Comparison of ENCODE assay signal across 14 cellular contexts in genomic region chr1:43711524-43712386, GRCh38. TPM values are rescaled to one million over a fixed set of nuclear protein-coding genes. Genes with fewer than 3 reads are reported as not detected.
DNase-seq lines count a peak whose midpoint lies in the region; ATAC-seq and TF ChIP-seq lines count a peak whose summit lies in the region.
"Had no signal": no experiment of that assay in that cellular context is flagged by ENCODE, and none has a peak within 500 bp of the region (broad histone marks: within the 10 kb centered on the region; RNA-seq: fewer than 3 reads in every experiment).

No MANE protein-coding gene starts in this region.

- H3K27me3 Mint-ChIP-seq in natural killer cell treated with Interleukin-12 subunit alpha and Interleukin-12 subunit beta and Interleukin-15 and Interleukin-18, amount 100 ng/mL, for 72 hours, result no peaks in the 10 kb centered on the region
- no peaks in the 10 kb centered on the region for H3K27me3 Mint-ChIP-seq in natural killer cell (ENCODE audit: low read depth in 2 of 2)

- peak overlapping the region; percentile 57 for H3K4me3 Mint-ChIP-seq in natural killer cell treated with Interleukin-12 subunit alpha and Interleukin-12 subunit beta and Interleukin-15 and Interleukin-18, amount 100 ng/mL, for 72 hours
- H3K4me3 Mint-ChIP-seq in natural killer cell, result no peak overlapping the region

- no peak for ATAC-seq in natural killer cell treated with Interleukin-12 subunit alpha and Interleukin-12 subunit beta and Interleukin-15 and Interleukin-18, amount 100 ng/mL, for 72 hours
- ATAC-seq in natural killer cell, result no peak
- ATAC-seq in HG03139 (IDR thresholded peaks at IDR 0.05; ENCODE audit: unreplicated experiment), result no peak

- H3K4me1 Mint-ChIP-seq in natural killer cell treated with Interleukin-12 subunit alpha and Interleukin-12 subunit beta and Interleukin-15 and Interleukin-18, amount 100 ng/mL, for 72 hours (ENCODE audit: low read depth in 2 of 2), result peaks cover 9 to 20% of the 10 kb centered on the region in 2 donors
- H3K4me1 Mint-ChIP-seq in natural killer cell, result peaks cover 18 to 19% of the 10 kb centered on the region in 2 donors

- DNase-seq in natural killer cell treated with Interleukin-12 subunit alpha and Interleukin-12 subunit beta and Interleukin-15 and Interleukin-18, amount 100 ng/mL, for 72 hours (ENCODE audit: low spot score), result no peak
- DNase-seq in natural killer cell (no peak), foreskin melanocyte (peak; percentile 38), GF-D8 (lab: John Stamatoyannopoulos, UW) (no peak), C1 segment of cervical spinal cord (lab: John Stamatoyannopoulos, UW) (no peak), OCI-M1 (lab: John Stamatoyannopoulos, UW) (no peak)
- DNase-seq: activated CD8-positive, alpha-beta memory T cell treated with anti-CD3 and anti-CD28 coated beads for 24 hours; adrenal gland; NCI-H82; uterus had no signal

- no peaks in the 10 kb centered on the region for H3K9me3 Mint-ChIP-seq in natural killer cell treated with Interleukin-12 subunit alpha and Interleukin-12 subunit beta and Interleukin-15 and Interleukin-18, amount 100 ng/mL, for 72 hours
- no peaks in the 10 kb centered on the region for H3K9me3 Mint-ChIP-seq in natural killer cell

- peak overlapping the region; percentile 19 for H3K4me3 ChIP-seq in WI38 (ENCODE audit: low read depth, low read length)
- H3K4me3 ChIP-seq: adrenal gland, HAP-1, prostate gland, uterus had no signal

- intact Hi-C loops in natural killer cell (cut with micrococcal nuclease), result no loop called here

- peak overlapping the region; percentile 11 to 42 for H3K27ac Mint-ChIP-seq in natural killer cell treated with Interleukin-12 subunit alpha and Interleukin-12 subunit beta and Interleukin-15 and Interleukin-18, amount 100 ng/mL, for 72 hours
- no peak overlapping the region for H3K27ac Mint-ChIP-seq in natural killer cell

- TF ChIP-seq CTCF in natural killer cell (IDR thresholded peaks at IDR 0.05) (no peak), WI38 (IDR thresholded peaks at IDR 0.05; ENCODE audit: low read depth, low read length) (no peak)

- peaks cover 12% of the 10 kb centered on the region for H3K36me3 Mint-ChIP-seq in natural killer cell treated with Interleukin-12 subunit alpha and Interleukin-12 subunit beta and Interleukin-15 and Interleukin-18, amount 100 ng/mL, for 72 hours
- H3K36me3 Mint-ChIP-seq in natural killer cell, result no peaks in the 10 kb centered on the region

RNA-seq across cellular contexts. Expression of gene ST3GAL3, which starts 4.4 kb away (rescaled TPM):
- 10 to 100 TPM; 20.7 to 49.4 TPM for total RNA-seq in natural killer cell treated with Interleukin-12 subunit alpha and Interleukin-12 subunit beta and Interleukin-15 and Interleukin-18, amount 100 ng/mL, for 72 hours
- 10 to 100 TPM; 22.2 to 27.3 (median 22.3) TPM for total RNA-seq in natural killer cell

Comparison
In these comparisons a context has a peak if more than half of its experiments do, and no peak if none do; other contexts are left out.
1. H3K27ac Mint-ChIP-seq: peak in natural killer cell treated with Interleukin-12 subunit alpha and Interleukin-12 subunit beta and Interleukin-15 and Interleukin-18, amount 100 ng/mL, for 72 hours (2 of 2); none in natural killer cell (0 of 2).